9 cellular contexts compared by ENCODE assay signal in the genomic region with DNA sequence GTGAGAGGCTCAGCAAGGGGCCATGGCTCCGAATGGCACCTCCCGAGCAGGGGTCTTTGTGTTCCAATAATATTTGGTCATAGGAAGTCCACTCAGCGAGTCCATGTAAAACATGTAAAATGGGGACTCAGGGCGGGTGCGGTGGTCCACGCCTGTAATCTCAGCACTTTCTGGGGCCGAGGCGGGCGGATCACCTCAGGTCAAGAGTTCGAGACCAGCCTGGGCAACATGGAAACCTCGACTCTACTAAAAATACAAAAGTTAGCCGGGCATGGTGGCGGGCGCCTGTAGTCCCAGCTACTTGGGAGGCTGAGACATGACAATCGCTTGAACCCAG. TPM values are rescaled to one million over a fixed set of nuclear protein-coding genes. Genes with fewer than 3 reads are reported as not detected.
DNase-seq lines count a peak whose midpoint lies in the region; ATAC-seq and TF ChIP-seq lines count a peak whose summit lies in the region.
"Had no signal": no experiment of that assay in that cellular context is flagged by ENCODE, and none has a peak within 500 bp of the region (broad histone marks: within the 10 kb centered on the region; RNA-seq: fewer than 3 reads in every experiment).

No MANE protein-coding gene starts in this region.

- TF ChIP-seq CTCF in cardiac muscle cell (IDR thresholded peaks at IDR 0.05; ENCODE audit: low read depth, low read length) (no peak), lower lobe of right lung (IDR thresholded peaks at IDR 0.05) (no peak), upper lobe of left lung (IDR thresholded peaks at IDR 0.05) (no peak)

- H3K4me1 ChIP-seq in cardiac muscle cell (ENCODE audit: low read depth) (no peaks in the 10 kb centered on the region), adipocyte (ENCODE audit: control insufficient read depth, insufficient read depth, low read length) (peaks cover 3% of the 10 kb centered on the region), lower lobe of right lung (peaks cover 44% of the 10 kb centered on the region), upper lobe of left lung (peaks cover 18 to 39% (median 28%) of the 10 kb centered on the region in 4 donors)

- H3K9me3 ChIP-seq in cardiac muscle cell (ENCODE audit: low read depth) (no peaks in the 10 kb centered on the region), adipocyte (ENCODE audit: control insufficient read depth, low read length) (peaks cover 10% of the 10 kb centered on the region), lower lobe of right lung (no peaks in the 10 kb centered on the region), upper lobe of left lung (no peaks in the 10 kb centered on the region)

- TF ChIP-seq POLR2A in upper lobe of left lung (IDR thresholded peaks at IDR 0.05) = no peak

- TF ChIP-seq EP300 in upper lobe of left lung (IDR thresholded peaks at IDR 0.05) = no peak

- DNase-seq in cardiac muscle cell (ENCODE audit: low read depth in 1 of 2, low spot score in 1 of 2) (no peak), left cardiac atrium (no peak), adipocyte (ENCODE audit: low read depth) (no peak), lower lobe of right lung (no peak), upper lobe of left lung (no peak), DMS153 (lab: John Stamatoyannopoulos, UW) (no peak)

- WGBS in upper lobe of left lung, 2 donors = 77 to 90% methylated on average over 12 to 15 of the region's 15 CpGs

- ATAC-seq in left cardiac atrium (no peak), lower lobe of right lung (no peak), upper lobe of left lung (ENCODE audit: low FRiP score in 2 of 2) (no peak), HG03432 (IDR thresholded peaks at IDR 0.05; ENCODE audit: unreplicated experiment) (no peak), HG03520 (IDR thresholded peaks at IDR 0.05; ENCODE audit: unreplicated experiment) (no peak)

- no peaks in the 10 kb centered on the region for H3K36me3 ChIP-seq in cardiac muscle cell
- H3K36me3 ChIP-seq in adipocyte (ENCODE audit: control insufficient read depth, insufficient read depth, low read length, severe bottlenecking) = no peaks in the 10 kb centered on the region
- H3K36me3 ChIP-seq in lower lobe of right lung = peaks cover 11% of the 10 kb centered on the region
- peaks cover 0 to 4% (median 0%) of the 10 kb centered on the region in 4 donors for H3K36me3 ChIP-seq in upper lobe of left lung

- H3K9ac ChIP-seq in adipocyte (ENCODE audit: low read length) = no peak overlapping the region

- H3K4me3 ChIP-seq in cardiac muscle cell = peak overlapping the region; percentile 24
- H3K4me3 ChIP-seq in adipocyte (ENCODE audit: low read length) = peak overlapping the region; percentile 59
- peak overlapping the region; percentile 53 for H3K4me3 ChIP-seq in lower lobe of right lung
- peak overlapping the region in 3 of 4 donors; percentile 40 to 57 (median 50) for H3K4me3 ChIP-seq in upper lobe of left lung

- H3K27ac ChIP-seq in cardiac muscle cell = no peak overlapping the region
- H3K27ac ChIP-seq in lower lobe of right lung = peak overlapping the region; percentile 68
- peak overlapping the region; percentile 58 to 87 (median 74) for H3K27ac ChIP-seq in upper lobe of left lung

- H3K27me3 ChIP-seq in cardiac muscle cell (peaks cover 3% of the 10 kb centered on the region), adipocyte (replicated peaks; ENCODE audit: control insufficient read depth, insufficient read depth, low read length) (peaks cover 10% of the 10 kb centered on the region), lower lobe of right lung (ENCODE audit: low read depth) (no peaks in the 10 kb centered on the region), upper lobe of left lung (no peaks in the 10 kb centered on the region)

- intact Hi-C loops in left cardiac atrium (cut with DNase I) = no loop called here
- intact Hi-C loops in lower lobe of right lung (cut with DNase I) = no loop called here

RNA-seq across cellular contexts. Expression of gene EFCC1, which starts 26.4 kb away (rescaled TPM):
- total RNA-seq in cardiac muscle cell (0.11 TPM in 1 of 2 replicates, not detected in the other), left cardiac atrium (1 to 10 TPM; 1.1 to 2.3 TPM), lower lobe of right lung (12.1 TPM), upper lobe of left lung (10 to 100 TPM in 3 of 6 donors, 1 to 10 TPM in 3; 3.1 to 20.6 (median 11.4) TPM)
- polyA plus RNA-seq in cardiac muscle cell = 0.07 TPM in 1 of 2 replicates, not detected in the other

RNA-seq across cellular contexts. Expression of gene GP9, which starts 33.1 kb away (rescaled TPM):
- total RNA-seq in cardiac muscle cell = not detected in 2 replicates
- polyA plus RNA-seq in cardiac muscle cell = not detected in 2 replicates
- under 1 TPM in 1 of 2 donors, not detected in 1; 0.29 TPM for total RNA-seq in left cardiac atrium
- total RNA-seq in lower lobe of right lung = 2.6 TPM
- 10 to 100 TPM in 1 of 6 donors, 1 to 10 TPM in 2, under 1 TPM in 2, not detected in 1; 0.47 to 12.0 (median 4.3) TPM for total RNA-seq in upper lobe of left lung
- total RNA-seq: progenitor cell of endocrine pancreas had no signal

RNA-seq across cellular contexts. Expression of gene CFAP92, which starts 33.6 kb away (rescaled TPM):
- 0.53 and 0.60 TPM in 2 replicates for total RNA-seq in cardiac muscle cell
- polyA plus RNA-seq in cardiac muscle cell = 0.57 and 0.95 TPM in 2 replicates
- under 1 TPM; 0.29 to 0.73 TPM for total RNA-seq in left cardiac atrium
- 2.0 TPM for total RNA-seq in lower lobe of right lung
- 10 to 100 TPM in 2 of 6 donors, 1 to 10 TPM in 3, under 1 TPM in 1; 0.66 to 21.3 (median 5.0) TPM for total RNA-seq in upper lobe of left lung
